Comparison of ENCODE assay signal across 19 cellular contexts in genomic region chr13:70034280-70034679, GRCh38.
DNase-seq lines count a peak whose midpoint lies in the region; ATAC-seq and TF ChIP-seq lines count a peak whose summit lies in the region.
"Had no signal": no experiment of that assay in that cellular context is flagged by ENCODE, and none has a peak within 500 bp of the region (broad histone marks: within the 10 kb centered on the region; RNA-seq: fewer than 3 reads in every experiment).

No MANE protein-coding gene starts in this region.

- no peak for TF ChIP-seq CTCF in retinal pigment epithelial cell (conservative IDR thresholded peaks at IDR 0.05; ENCODE audit: low read depth, low read length)

- no peak overlapping the region for H3K4me3 ChIP-seq in retinal pigment epithelial cell (ENCODE audit: low read length)
- H3K4me3 ChIP-seq: GM23248, HAP-1 had no signal

- ATAC-seq in GM18858 (IDR thresholded peaks at IDR 0.05; ENCODE audit: unreplicated experiment), result no peak
- ATAC-seq: T-cell had no signal

- DNase-seq in NCI-H748 (lab: John Stamatoyannopoulos, UW; ENCODE audit: unreplicated experiment) (peak; percentile 38), NCI-H748 treated with DMSO at 0.1 percent for 48 hours (lab: John Stamatoyannopoulos, UW) (no peak), NCI-H446 treated with DMSO at 0.1 percent for 48 hours (lab: John Stamatoyannopoulos, UW) (peak; percentile 6), glomerular visceral epithelial cell (ENCODE audit: extremely low spot score) (peak; percentile 5), retinal pigment epithelial cell (ENCODE audit: low read depth) (peak; percentile 2), NCI-H146 (lab: John Stamatoyannopoulos, UW) (no peak), middle frontal gyrus (ENCODE audit: extremely low spot score, low spot score) (no peak)
- DNase-seq: Caco-2; CD4-positive, alpha-beta T cell; GM23248; NCI-H1105; NCI-H1694; NCI-H526 treated with DMSO at 0.1 percent for 48 hours; OCI-M1; SHP77; SK-N-SH; T-cell had no signal

Comparison
In these comparisons a context has a peak if more than half of its experiments do, and no peak if none do; other contexts are left out.
1. DNase-seq: peak in NCI-H748 (single experiment), NCI-H446 treated with DMSO at 0.1 percent for 48 hours (single experiment), glomerular visceral epithelial cell (single experiment) and retinal pigment epithelial cell (single experiment); none in NCI-H748 treated with DMSO at 0.1 percent for 48 hours (single experiment), NCI-H146 (single experiment) and middle frontal gyrus (single experiment).